Comparison of ENCODE assay signal across 2 cellular contexts in the genomic region with DNA sequence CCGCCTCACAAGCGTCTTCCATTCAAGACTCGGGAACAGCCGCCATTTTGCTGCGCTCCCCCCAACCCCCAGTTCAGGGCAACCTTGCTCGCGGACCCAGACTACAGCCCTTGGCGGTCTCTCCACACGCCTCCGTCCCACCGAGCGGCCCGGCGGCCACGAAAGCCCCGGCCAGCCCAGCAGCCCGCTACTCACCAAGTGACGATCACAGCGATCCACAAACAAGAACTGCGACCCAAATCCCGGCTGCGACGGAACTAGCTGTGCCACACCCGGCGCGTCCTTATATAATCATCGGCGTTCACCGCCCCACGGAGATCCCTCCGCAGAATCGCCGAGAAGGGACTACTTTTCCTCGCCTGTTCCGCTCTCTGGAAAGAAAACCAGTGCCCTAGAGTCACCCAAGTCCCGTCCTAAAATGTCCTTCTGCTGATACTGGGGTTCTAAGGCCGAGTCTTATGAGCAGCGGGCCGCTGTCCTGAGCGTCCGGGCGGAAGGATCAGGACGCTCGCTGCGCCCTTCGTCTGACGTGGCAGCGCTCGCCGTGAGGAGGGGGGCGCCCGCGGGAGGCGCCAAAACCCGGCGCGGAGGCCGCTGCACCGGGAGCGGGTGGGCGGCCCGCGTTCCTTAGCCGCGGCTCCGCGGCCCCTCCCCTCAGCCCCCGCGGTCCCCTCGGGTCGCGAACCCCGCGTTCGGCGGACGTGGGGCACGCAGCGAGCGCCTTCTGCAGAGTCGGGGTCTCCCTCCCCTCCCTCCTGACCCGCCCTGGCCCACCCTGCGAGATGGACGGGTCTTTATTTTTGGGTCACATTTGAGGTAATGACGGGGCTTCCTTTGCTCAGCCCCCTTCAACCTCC.
TF ChIP-seq lines count a peak whose summit lies in the region.

TSS of gene UBC (minus strand) at position 259 of the 857 bp plus-strand sequence. CDS start 879 bp downstream, outside the sequence.

TF ChIP-seq in SK-N-SH, 30 proteins besides CTCF, POLR2A, EP300 and RAD21 (continued from another document):
- TF ChIP-seq REST (IDR thresholded peaks at IDR 0.05; ENCODE audit: low read depth, low read length) = peak; percentile 62; the same call in 1 of the 2 replicates
- TF ChIP-seq, protein P1, sequence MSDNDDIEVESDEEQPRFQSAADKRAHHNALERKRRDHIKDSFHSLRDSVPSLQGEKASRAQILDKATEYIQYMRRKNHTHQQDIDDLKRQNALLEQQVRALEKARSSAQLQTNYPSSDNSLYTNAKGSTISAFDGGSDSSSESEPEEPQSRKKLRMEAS (IDR thresholded peaks at IDR 0.05; ENCODE audit: low read depth) = peak; percentile 54; the same call in 1 of the 2 replicates
- peak; percentile 37; the same call in 1 of the 2 replicates for TF ChIP-seq NFIC (IDR thresholded peaks at IDR 0.05; ENCODE audit: borderline replicate concordance)
- TF ChIP-seq SMC3 (IDR thresholded peaks at IDR 0.05; ENCODE audit: low read depth, low read length) = no peak
- TF ChIP-seq ELF1 (IDR thresholded peaks at IDR 0.05) = 0 out of 2 replicates have a peak, but pooled peaks have one; percentile 26
- peak; percentile 83 for TF ChIP-seq YY1 (IDR thresholded peaks at IDR 0.05; ENCODE audit: low read depth)
- TF ChIP-seq, protein P2, sequence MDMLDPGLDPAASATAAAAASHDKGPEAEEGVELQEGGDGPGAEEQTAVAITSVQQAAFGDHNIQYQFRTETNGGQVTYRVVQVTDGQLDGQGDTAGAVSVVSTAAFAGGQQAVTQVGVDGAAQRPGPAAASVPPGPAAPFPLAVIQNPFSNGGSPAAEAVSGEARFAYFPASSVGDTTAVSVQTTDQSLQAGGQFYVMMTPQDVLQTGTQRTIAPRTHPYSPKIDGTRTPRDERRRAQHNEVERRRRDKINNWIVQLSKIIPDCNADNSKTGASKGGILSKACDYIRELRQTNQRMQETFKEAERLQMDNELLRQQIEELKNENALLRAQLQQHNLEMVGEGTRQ (IDR thresholded peaks at IDR 0.05; ENCODE audit: borderline replicate concordance, low read depth, low read length) = no peak
- peak; percentile 48; the same call in 1 of the 2 replicates for TF ChIP-seq GABPA (IDR thresholded peaks at IDR 0.05; ENCODE audit: low read depth)
- no peak for TF ChIP-seq NRF1 (IDR thresholded peaks at IDR 0.05; ENCODE audit: low read depth, low read length)
- peak; percentile 50; the same call in 1 of the 2 replicates for TF ChIP-seq MXI1 (IDR thresholded peaks at IDR 0.05; ENCODE audit: low read depth, low read length)
- no peak; the same call in 1 of the 2 replicates for TF ChIP-seq FOXJ3 (CRISPR knock-in tag; IDR thresholded peaks at IDR 0.05)

TF ChIP-seq in GM12878, 131 proteins besides CTCF, POLR2A, EP300 and RAD21 (continued from another document and continues in another):
- no peak; the same call in none of the 2 replicates for TF ChIP-seq HSF1 (IDR thresholded peaks at IDR 0.05; ENCODE audit: low read depth, low read length)
- no peak for TF ChIP-seq NFIC (IDR thresholded peaks at IDR 0.05; ENCODE audit: low read depth, low read length)
- no peak; the same call in 1 of the 2 replicates for TF ChIP-seq SMC3 (IDR thresholded peaks at IDR 0.05; ENCODE audit: borderline replicate concordance, low read length)
- peak; percentile 100 for TF ChIP-seq POLR2AphosphoS5 (IDR thresholded peaks at IDR 0.05; ENCODE audit: low read length)
- no peak for TF ChIP-seq ZNF622 (IDR thresholded peaks at IDR 0.05)
- TF ChIP-seq, protein P3, sequence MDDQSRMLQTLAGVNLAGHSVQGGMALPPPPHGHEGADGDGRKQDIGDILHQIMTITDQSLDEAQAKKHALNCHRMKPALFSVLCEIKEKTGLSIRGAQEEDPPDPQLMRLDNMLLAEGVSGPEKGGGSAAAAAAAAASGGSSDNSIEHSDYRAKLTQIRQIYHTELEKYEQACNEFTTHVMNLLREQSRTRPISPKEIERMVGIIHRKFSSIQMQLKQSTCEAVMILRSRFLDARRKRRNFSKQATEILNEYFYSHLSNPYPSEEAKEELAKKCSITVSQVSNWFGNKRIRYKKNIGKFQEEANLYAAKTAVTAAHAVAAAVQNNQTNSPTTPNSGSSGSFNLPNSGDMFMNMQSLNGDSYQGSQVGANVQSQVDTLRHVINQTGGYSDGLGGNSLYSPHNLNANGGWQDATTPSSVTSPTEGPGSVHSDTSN (IDR thresholded peaks at IDR 0.05; ENCODE audit: insufficient replicate concordance, low read depth, low read length) = peak; percentile 69
- peak; percentile 72; the same call in 1 of the 2 replicates for TF ChIP-seq NR2C1 (IDR thresholded peaks at IDR 0.05)
- peak; percentile 96 for TF ChIP-seq NR2F1 (conservative IDR thresholded peaks at IDR 0.05)
- peak; percentile 64; the same call in 1 of the 2 replicates for TF ChIP-seq RFX5 (IDR thresholded peaks at IDR 0.05; ENCODE audit: low read depth, low read length)
- TF ChIP-seq, protein P4, sequence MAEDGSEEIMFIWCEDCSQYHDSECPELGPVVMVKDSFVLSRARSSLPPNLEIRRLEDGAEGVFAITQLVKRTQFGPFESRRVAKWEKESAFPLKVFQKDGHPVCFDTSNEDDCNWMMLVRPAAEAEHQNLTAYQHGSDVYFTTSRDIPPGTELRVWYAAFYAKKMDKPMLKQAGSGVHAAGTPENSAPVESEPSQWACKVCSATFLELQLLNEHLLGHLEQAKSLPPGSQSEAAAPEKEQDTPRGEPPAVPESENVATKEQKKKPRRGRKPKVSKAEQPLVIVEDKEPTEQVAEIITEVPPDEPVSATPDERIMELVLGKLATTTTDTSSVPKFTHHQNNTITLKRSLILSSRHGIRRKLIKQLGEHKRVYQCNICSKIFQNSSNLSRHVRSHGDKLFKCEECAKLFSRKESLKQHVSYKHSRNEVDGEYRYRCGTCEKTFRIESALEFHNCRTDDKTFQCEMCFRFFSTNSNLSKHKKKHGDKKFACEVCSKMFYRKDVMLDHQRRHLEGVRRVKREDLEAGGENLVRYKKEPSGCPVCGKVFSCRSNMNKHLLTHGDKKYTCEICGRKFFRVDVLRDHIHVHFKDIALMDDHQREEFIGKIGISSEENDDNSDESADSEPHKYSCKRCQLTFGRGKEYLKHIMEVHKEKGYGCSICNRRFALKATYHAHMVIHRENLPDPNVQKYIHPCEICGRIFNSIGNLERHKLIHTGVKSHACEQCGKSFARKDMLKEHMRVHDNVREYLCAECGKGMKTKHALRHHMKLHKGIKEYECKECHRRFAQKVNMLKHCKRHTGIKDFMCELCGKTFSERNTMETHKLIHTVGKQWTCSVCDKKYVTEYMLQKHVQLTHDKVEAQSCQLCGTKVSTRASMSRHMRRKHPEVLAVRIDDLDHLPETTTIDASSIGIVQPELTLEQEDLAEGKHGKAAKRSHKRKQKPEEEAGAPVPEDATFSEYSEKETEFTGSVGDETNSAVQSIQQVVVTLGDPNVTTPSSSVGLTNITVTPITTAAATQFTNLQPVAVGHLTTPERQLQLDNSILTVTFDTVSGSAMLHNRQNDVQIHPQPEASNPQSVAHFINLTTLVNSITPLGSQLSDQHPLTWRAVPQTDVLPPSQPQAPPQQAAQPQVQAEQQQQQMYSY (CRISPR knock-in tag; IDR thresholded peaks at IDR 0.05) = no peak
- TF ChIP-seq SREBF2 (IDR thresholded peaks at IDR 0.05; ENCODE audit: low read length) = 0 out of 2 replicates have a peak, but pooled peaks have one; percentile 5
- TF ChIP-seq, protein P5, sequence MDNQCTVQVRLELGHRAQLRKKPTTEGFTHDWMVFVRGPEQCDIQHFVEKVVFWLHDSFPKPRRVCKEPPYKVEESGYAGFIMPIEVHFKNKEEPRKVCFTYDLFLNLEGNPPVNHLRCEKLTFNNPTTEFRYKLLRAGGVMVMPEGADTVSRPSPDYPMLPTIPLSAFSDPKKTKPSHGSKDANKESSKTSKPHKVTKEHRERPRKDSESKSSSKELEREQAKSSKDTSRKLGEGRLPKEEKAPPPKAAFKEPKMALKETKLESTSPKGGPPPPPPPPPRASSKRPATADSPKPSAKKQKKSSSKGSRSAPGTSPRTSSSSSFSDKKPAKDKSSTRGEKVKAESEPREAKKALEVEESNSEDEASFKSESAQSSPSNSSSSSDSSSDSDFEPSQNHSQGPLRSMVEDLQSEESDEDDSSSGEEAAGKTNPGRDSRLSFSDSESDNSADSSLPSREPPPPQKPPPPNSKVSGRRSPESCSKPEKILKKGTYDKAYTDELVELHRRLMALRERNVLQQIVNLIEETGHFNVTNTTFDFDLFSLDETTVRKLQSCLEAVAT (IDR thresholded peaks at IDR 0.05) = peak; percentile 99
- TF ChIP-seq MTA2 (IDR thresholded peaks at IDR 0.05; ENCODE audit: low read depth) = peak; percentile 64
- TF ChIP-seq HCFC1 (IDR thresholded peaks at IDR 0.05; ENCODE audit: low read length) = peak; percentile 62
- TF ChIP-seq IKZF2 (IDR thresholded peaks at IDR 0.05) = peak in 1 of 2 experiments; percentile 81
- peak; percentile 87 for TF ChIP-seq SIN3A (IDR thresholded peaks at IDR 0.05; ENCODE audit: low read depth, low read length)
- TF ChIP-seq CUX1 (IDR thresholded peaks at IDR 0.05; ENCODE audit: insufficient replicate concordance, low read depth, low read length) = no peak
- TF ChIP-seq POLR2AphosphoS2 (IDR thresholded peaks at IDR 0.05; ENCODE audit: low read depth, low read length) = peak; percentile 99
- no peak for TF ChIP-seq PAX8 (IDR thresholded peaks at IDR 0.05)
- TF ChIP-seq YBX1 (IDR thresholded peaks at IDR 0.05) = no peak
- TF ChIP-seq HDAC6 (IDR thresholded peaks at IDR 0.05; ENCODE audit: unreplicated experiment) = peak; percentile 99
- peak; percentile 92; the same call in 1 of the 2 replicates for TF ChIP-seq TCF12 (IDR thresholded peaks at IDR 0.05; ENCODE audit: low read depth, low read length)
- TF ChIP-seq WRNIP1 (IDR thresholded peaks at IDR 0.05; ENCODE audit: borderline replicate concordance, low read depth, low read length) = no peak
- TF ChIP-seq NRF1 (conservative IDR thresholded peaks at IDR 0.05; ENCODE audit: low read depth, low read length) = no peak
- TF ChIP-seq RELB (IDR thresholded peaks at IDR 0.05; ENCODE audit: low read depth) = peak; percentile 100
- no peak for TF ChIP-seq IRF3 (IDR thresholded peaks at IDR 0.05)
- 0 out of 2 replicates have a peak, but pooled peaks have one; percentile 26 for TF ChIP-seq JUND (IDR thresholded peaks at IDR 0.05; ENCODE audit: low read depth, low read length)
